Comparison of ENCODE assay signal across 25 cellular contexts in genomic region chr3:142235690-142236089, GRCh38.
"Had no signal": no experiment of that assay in that cellular context is flagged by ENCODE, and none has a peak within 500 bp of the region (broad histone marks: within the 10 kb centered on the region; RNA-seq: fewer than 3 reads in every experiment).

No MANE protein-coding gene starts in this region.

- H3K4me3 Mint-ChIP-seq: activated CD4-positive, alpha-beta memory T cell treated with anti-CD3 and anti-CD28 coated beads for 36 hours; activated CD8-positive, alpha-beta memory T cell treated with anti-CD3 and anti-CD28 coated beads, Interleukin-2, amount 10 ng/mL, durations not matched to agents 7 days and 5 days; activated CD8-positive, alpha-beta T cell treated with anti-CD3 and anti-CD28 coated beads, Interleukin-2, amount 10 ng/mL, durations not matched to agents 7 days and 5 days; activated naive CD4-positive, alpha-beta T cell treated with anti-CD3 and anti-CD28 coated beads for 36 hours; activated naive CD4-positive, alpha-beta T cell treated with anti-CD3 and anti-CD28 coated beads, Interleukin-2, amount 50 U/mL, for 24 hours; activated naive CD8-positive, alpha-beta T cell treated with anti-CD3 and anti-CD28 coated beads for 36 hours; activated naive CD8-positive, alpha-beta T cell treated with anti-CD3 and anti-CD28 coated beads, Interleukin-2, amount 50 U/mL, for 24 hours; activated T-helper 1 cell treated with anti-CD3 and anti-CD28 coated beads, Interleukin-12 subunit alpha, Interleukin-12 subunit beta, Interleukin-2, Interleukin-4 antibody, amounts not matched to agents 30 ng/mL and 10 ng/mL and 1 ng/mL, durations not matched to agents 14 hours and 24 hours and 36 hours; WTC11 had no signal

- H3K36me3 ChIP-seq: adrenal gland had no signal

- H3K4me3 ChIP-seq: adrenal gland, body of pancreas had no signal

- H3K27ac ChIP-seq: adrenal gland, body of pancreas, epithelial cell of prostate, VCaP had no signal

- H3K27ac Mint-ChIP-seq: activated CD4-positive, alpha-beta memory T cell treated with anti-CD3 and anti-CD28 coated beads for 36 hours; activated CD8-positive, alpha-beta memory T cell treated with anti-CD3 and anti-CD28 coated beads, Interleukin-2, amount 10 ng/mL, durations not matched to agents 7 days and 5 days; activated CD8-positive, alpha-beta T cell treated with anti-CD3 and anti-CD28 coated beads, Interleukin-2, amount 10 ng/mL, durations not matched to agents 7 days and 5 days; activated naive CD4-positive, alpha-beta T cell treated with anti-CD3 and anti-CD28 coated beads for 36 hours; activated naive CD4-positive, alpha-beta T cell treated with anti-CD3 and anti-CD28 coated beads, Interleukin-2, amount 50 U/mL, for 24 hours; activated naive CD8-positive, alpha-beta T cell treated with anti-CD3 and anti-CD28 coated beads for 36 hours; activated naive CD8-positive, alpha-beta T cell treated with anti-CD3 and anti-CD28 coated beads, Interleukin-2, amount 50 U/mL, for 24 hours; activated T-helper 1 cell treated with anti-CD3 and anti-CD28 coated beads, Interleukin-12 subunit alpha, Interleukin-12 subunit beta, Interleukin-2, Interleukin-4 antibody, amounts not matched to agents 30 ng/mL and 10 ng/mL and 1 ng/mL, durations not matched to agents 14 hours and 24 hours and 36 hours; activated T-helper 2 cell treated with anti-CD3 and anti-CD28 coated beads, Interferon-gamma antibody, Interleukin-2, Interleukin-4, amounts not matched to agents 10 μg/mL and 5 μg/mL and 100 μg/mL, durations not matched to agents 14 hours and 24 hours and 36 hours; WTC11 had no signal

- DNase-seq: activated CD4-positive, alpha-beta memory T cell treated with anti-CD3 and anti-CD28 coated beads for 36 hours; activated CD4-positive, alpha-beta T cell treated with anti-CD3 and anti-CD28 coated beads for 48 hours; activated CD8-positive, alpha-beta memory T cell treated with anti-CD3 and anti-CD28 coated beads, Interleukin-2, amount 10 ng/mL, durations not matched to agents 7 days and 5 days; activated CD8-positive, alpha-beta memory T cell treated with anti-CD3 and anti-CD28 coated beads, Interleukin-2, amount 50 U/mL, for 4 hours; activated CD8-positive, alpha-beta T cell treated with anti-CD3 and anti-CD28 coated beads, Interleukin-2, amount 10 ng/mL, durations not matched to agents 7 days and 5 days; activated effector memory CD4-positive, alpha-beta T cell treated with anti-CD3 and anti-CD28 coated beads, Interleukin-2, amount 50 U/mL, for 16 hours; activated naive CD4-positive, alpha-beta T cell treated with anti-CD3 and anti-CD28 coated beads for 36 hours; activated naive CD8-positive, alpha-beta T cell treated with anti-CD3 and anti-CD28 coated beads for 36 hours; activated naive CD8-positive, alpha-beta T cell treated with anti-CD3 and anti-CD28 coated beads, Interleukin-2, amount 50 U/mL, for 24 hours; activated T-cell treated with anti-CD3 and anti-CD28 coated beads, Interleukin-2, amount 50 U/mL, for 1 hour; activated T-cell treated with anti-CD3 and anti-CD28 coated beads, Interleukin-2, amount 50 U/mL, for 48 hours; adrenal gland; amygdala; aorta; body of pancreas; caudate nucleus; effector CD8-positive, alpha-beta T cell; foreskin fibroblast; T-helper 2 cell had no signal

- H3K36me3 Mint-ChIP-seq: activated CD4-positive, alpha-beta memory T cell treated with anti-CD3 and anti-CD28 coated beads for 36 hours; activated CD8-positive, alpha-beta memory T cell treated with anti-CD3 and anti-CD28 coated beads, Interleukin-2, amount 10 ng/mL, durations not matched to agents 7 days and 5 days; activated naive CD4-positive, alpha-beta T cell treated with anti-CD3 and anti-CD28 coated beads, Interleukin-2, amount 50 U/mL, for 24 hours; activated naive CD8-positive, alpha-beta T cell treated with anti-CD3 and anti-CD28 coated beads for 36 hours; WTC11 had no signal

- H3K4me1 ChIP-seq: adrenal gland, body of pancreas had no signal

- H3K27me3 ChIP-seq: adrenal gland, body of pancreas had no signal

- ATAC-seq: activated CD8-positive, alpha-beta memory T cell treated with anti-CD3 and anti-CD28 coated beads, Interleukin-2, amount 10 ng/mL, durations not matched to agents 7 days and 5 days; activated CD8-positive, alpha-beta T cell treated with anti-CD3 and anti-CD28 coated beads, Interleukin-2, amount 10 ng/mL, durations not matched to agents 7 days and 5 days; activated naive CD8-positive, alpha-beta T cell treated with anti-CD3 and anti-CD28 coated beads, Interleukin-2, amount 50 U/mL, for 24 hours; body of pancreas; WTC11 had no signal

- H3K9me3 ChIP-seq: adrenal gland, body of pancreas had no signal

- H3K4me1 Mint-ChIP-seq: activated CD8-positive, alpha-beta memory T cell treated with anti-CD3 and anti-CD28 coated beads, Interleukin-2, amount 10 ng/mL, durations not matched to agents 7 days and 5 days; activated naive CD4-positive, alpha-beta T cell treated with anti-CD3 and anti-CD28 coated beads, Interleukin-2, amount 50 U/mL, for 24 hours; activated naive CD8-positive, alpha-beta T cell treated with anti-CD3 and anti-CD28 coated beads for 36 hours; activated naive CD8-positive, alpha-beta T cell treated with anti-CD3 and anti-CD28 coated beads, Interleukin-2, amount 50 U/mL, for 24 hours; WTC11 had no signal

- H3K9me3 Mint-ChIP-seq: activated CD4-positive, alpha-beta memory T cell treated with anti-CD3 and anti-CD28 coated beads for 36 hours; activated naive CD4-positive, alpha-beta T cell treated with anti-CD3 and anti-CD28 coated beads for 36 hours; activated naive CD4-positive, alpha-beta T cell treated with anti-CD3 and anti-CD28 coated beads, Interleukin-2, amount 50 U/mL, for 24 hours; activated naive CD8-positive, alpha-beta T cell treated with anti-CD3 and anti-CD28 coated beads, Interleukin-2, amount 50 U/mL, for 24 hours; activated T-helper 1 cell treated with anti-CD3 and anti-CD28 coated beads, Interleukin-12 subunit alpha, Interleukin-12 subunit beta, Interleukin-2, Interleukin-4 antibody, amounts not matched to agents 30 ng/mL and 10 ng/mL and 1 ng/mL, durations not matched to agents 14 hours and 24 hours and 36 hours; activated T-helper 2 cell treated with anti-CD3 and anti-CD28 coated beads, Interferon-gamma antibody, Interleukin-2, Interleukin-4, amounts not matched to agents 10 μg/mL and 5 μg/mL and 100 μg/mL, durations not matched to agents 14 hours and 24 hours and 36 hours had no signal

- H3K27me3 Mint-ChIP-seq: activated CD4-positive, alpha-beta memory T cell treated with anti-CD3 and anti-CD28 coated beads for 36 hours had no signal
